In genomic region chr17:35286120-35286781, GRCh38 we compare ENCODE assay signal across 12 cellular contexts. TPM values are rescaled to one million over a fixed set of nuclear protein-coding genes. Genes with fewer than 3 reads are reported as not detected.
DNase-seq lines count a peak whose midpoint lies in the region; ATAC-seq and TF ChIP-seq lines count a peak whose summit lies in the region.
"Had no signal": no experiment of that assay in that cellular context is flagged by ENCODE, and none has a peak within 500 bp of the region (broad histone marks: within the 10 kb centered on the region; RNA-seq: fewer than 3 reads in every experiment).

No MANE protein-coding gene starts in this region.

- POLR2A ChIA-PET in WTC11 (lab: Charles Lee), result no interaction called here

- no peaks in the 10 kb centered on the region for H3K27me3 Mint-ChIP-seq in activated CD8-positive, alpha-beta memory T cell treated with anti-CD3 and anti-CD28 coated beads, Interleukin-2, amount 10 ng/mL, durations not matched to agents 7 days and 5 days
- peaks cover 33% of the 10 kb centered on the region for H3K27me3 Mint-ChIP-seq in WTC11 (ENCODE audit: low read depth)
- no peaks in the 10 kb centered on the region for H3K27me3 Mint-ChIP-seq in stimulated activated memory B cell treated with anti-CD40 and anti-IgM and Interleukin-4, amounts not matched to agents 10 μg/mL and 1 μg/mL and 100 μg/mL, for 72 hours

- no peak overlapping the region for H3K27ac Mint-ChIP-seq in activated CD8-positive, alpha-beta memory T cell treated with anti-CD3 and anti-CD28 coated beads, Interleukin-2, amount 10 ng/mL, durations not matched to agents 7 days and 5 days
- no peak overlapping the region for H3K27ac Mint-ChIP-seq in WTC11
- H3K27ac Mint-ChIP-seq in stimulated activated memory B cell treated with anti-CD40 and anti-IgM and Interleukin-4, amounts not matched to agents 10 μg/mL and 1 μg/mL and 100 μg/mL, for 72 hours, result no peak overlapping the region
- H3K27ac Mint-ChIP-seq: B cell, nephron had no signal

- no peak for TF ChIP-seq CTCF in WTC11 (IDR thresholded peaks at IDR 0.05)

- H3K4me1 Mint-ChIP-seq in activated CD8-positive, alpha-beta memory T cell treated with anti-CD3 and anti-CD28 coated beads, Interleukin-2, amount 10 ng/mL, durations not matched to agents 7 days and 5 days, result peaks cover 20% of the 10 kb centered on the region
- peaks cover 6% of the 10 kb centered on the region; the same call in 1 of the 2 replicates for H3K4me1 Mint-ChIP-seq in WTC11
- peaks cover 12% of the 10 kb centered on the region for H3K4me1 Mint-ChIP-seq in stimulated activated memory B cell treated with anti-CD40 and anti-IgM and Interleukin-4, amounts not matched to agents 10 μg/mL and 1 μg/mL and 100 μg/mL, for 72 hours
- H3K4me1 Mint-ChIP-seq: nephron had no signal

- DNase-seq in activated CD8-positive, alpha-beta memory T cell treated with anti-CD3 and anti-CD28 coated beads, Interleukin-2, amount 10 ng/mL, durations not matched to agents 7 days and 5 days, result no peak
- no peak for DNase-seq in activated CD8-positive, alpha-beta memory T cell treated with anti-CD3 and anti-CD28 coated beads, Interleukin-2, amount 50 U/mL, for 4 hours
- DNase-seq in WTC11 (ENCODE audit: low spot score) (no peak), iris pigment epithelial cell (ENCODE audit: low read depth) (peak; percentile 42), T-helper 9 cell (no peak), hippocampal formation (lab: John Stamatoyannopoulos, UW) (no peak)
- DNase-seq: aorta, NCI-H1930 had no signal

- no peak overlapping the region for H3K4me3 Mint-ChIP-seq in activated CD8-positive, alpha-beta memory T cell treated with anti-CD3 and anti-CD28 coated beads, Interleukin-2, amount 10 ng/mL, durations not matched to agents 7 days and 5 days
- no peak overlapping the region for H3K4me3 Mint-ChIP-seq in WTC11
- H3K4me3 Mint-ChIP-seq in stimulated activated memory B cell treated with anti-CD40 and anti-IgM and Interleukin-4, amounts not matched to agents 10 μg/mL and 1 μg/mL and 100 μg/mL, for 72 hours, result no peak overlapping the region
- H3K4me3 Mint-ChIP-seq: B cell, nephron had no signal

- CTCF ChIA-PET in activated CD8-positive, alpha-beta memory T cell treated with anti-CD3 and anti-CD28 coated beads, Interleukin-2, amount 10 ng/mL, durations not matched to agents 7 days and 5 days (lab: Charles Lee), result no interaction called here
- CTCF ChIA-PET in WTC11 (lab: Charles Lee), result interaction anchor here (1.5 to 3.0 kb wide), 2 partner anchors 27 to 248 kb away, joined by 3 to 10 read pairs; no protein-coding TSS in a partner anchor

- H3K9me3 Mint-ChIP-seq in activated CD8-positive, alpha-beta memory T cell treated with anti-CD3 and anti-CD28 coated beads, Interleukin-2, amount 10 ng/mL, durations not matched to agents 7 days and 5 days (ENCODE audit: low read depth), result peaks cover 11% of the 10 kb centered on the region
- peaks cover 7% of the 10 kb centered on the region for H3K9me3 Mint-ChIP-seq in WTC11
- no peaks in the 10 kb centered on the region for H3K9me3 Mint-ChIP-seq in stimulated activated memory B cell treated with anti-CD40 and anti-IgM and Interleukin-4, amounts not matched to agents 10 μg/mL and 1 μg/mL and 100 μg/mL, for 72 hours

- H3K36me3 Mint-ChIP-seq in activated CD8-positive, alpha-beta memory T cell treated with anti-CD3 and anti-CD28 coated beads, Interleukin-2, amount 10 ng/mL, durations not matched to agents 7 days and 5 days, result peaks cover 18% of the 10 kb centered on the region
- H3K36me3 Mint-ChIP-seq in WTC11, result no peaks in the 10 kb centered on the region
- H3K36me3 Mint-ChIP-seq in stimulated activated memory B cell treated with anti-CD40 and anti-IgM and Interleukin-4, amounts not matched to agents 10 μg/mL and 1 μg/mL and 100 μg/mL, for 72 hours, result no peaks in the 10 kb centered on the region

- peak; percentile 73 for ATAC-seq in activated CD8-positive, alpha-beta memory T cell treated with anti-CD3 and anti-CD28 coated beads, Interleukin-2, amount 10 ng/mL, durations not matched to agents 7 days and 5 days
- ATAC-seq in HG02798 (IDR thresholded peaks at IDR 0.05; ENCODE audit: poor library complexity, unreplicated experiment) (peak; percentile 75), WTC11 (peak; percentile 77)
- ATAC-seq in stimulated activated memory B cell treated with anti-CD40 and anti-IgM and Interleukin-4, amounts not matched to agents 10 μg/mL and 1 μg/mL and 100 μg/mL, for 72 hours, result no peak

TF ChIP-seq in WTC11, 78 proteins besides CTCF, POLR2A, EP300 and RAD21:
- TF ChIP-seq ZNF416 (CRISPR knock-in tag; IDR thresholded peaks at IDR 0.05) (no peak), CREM (CRISPR knock-in tag; IDR thresholded peaks at IDR 0.05) (no peak)
- TF ChIP-seq, protein P1, sequence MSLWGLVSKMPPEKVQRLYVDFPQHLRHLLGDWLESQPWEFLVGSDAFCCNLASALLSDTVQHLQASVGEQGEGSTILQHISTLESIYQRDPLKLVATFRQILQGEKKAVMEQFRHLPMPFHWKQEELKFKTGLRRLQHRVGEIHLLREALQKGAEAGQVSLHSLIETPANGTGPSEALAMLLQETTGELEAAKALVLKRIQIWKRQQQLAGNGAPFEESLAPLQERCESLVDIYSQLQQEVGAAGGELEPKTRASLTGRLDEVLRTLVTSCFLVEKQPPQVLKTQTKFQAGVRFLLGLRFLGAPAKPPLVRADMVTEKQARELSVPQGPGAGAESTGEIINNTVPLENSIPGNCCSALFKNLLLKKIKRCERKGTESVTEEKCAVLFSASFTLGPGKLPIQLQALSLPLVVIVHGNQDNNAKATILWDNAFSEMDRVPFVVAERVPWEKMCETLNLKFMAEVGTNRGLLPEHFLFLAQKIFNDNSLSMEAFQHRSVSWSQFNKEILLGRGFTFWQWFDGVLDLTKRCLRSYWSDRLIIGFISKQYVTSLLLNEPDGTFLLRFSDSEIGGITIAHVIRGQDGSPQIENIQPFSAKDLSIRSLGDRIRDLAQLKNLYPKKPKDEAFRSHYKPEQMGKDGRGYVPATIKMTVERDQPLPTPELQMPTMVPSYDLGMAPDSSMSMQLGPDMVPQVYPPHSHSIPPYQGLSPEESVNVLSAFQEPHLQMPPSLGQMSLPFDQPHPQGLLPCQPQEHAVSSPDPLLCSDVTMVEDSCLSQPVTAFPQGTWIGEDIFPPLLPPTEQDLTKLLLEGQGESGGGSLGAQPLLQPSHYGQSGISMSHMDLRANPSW (CRISPR knock-in tag; conservative IDR thresholded peaks at IDR 0.05; ENCODE audit: low read depth), result no peak

RNA-seq across cellular contexts. Expression of gene SLFN5, which starts 43.4 kb away (rescaled TPM):
- 100 to 1,000 TPM; 158 to 193 TPM for total RNA-seq in activated CD8-positive, alpha-beta memory T cell treated with anti-CD3 and anti-CD28 coated beads, Interleukin-2, amount 10 ng/mL, durations not matched to agents 7 days and 5 days
- 4.8 to 7.6 TPM (median 6.0 TPM) in 3 replicates for total RNA-seq in WTC11 (2021)

Comparison
In these comparisons a context has a peak if more than half of its experiments do, and no peak if none do; other contexts are left out.
1. RNA of gene SLFN5, which starts 43.4 kb away (total RNA-seq): 158 to 193 TPM in activated CD8-positive, alpha-beta memory T cell treated with anti-CD3 and anti-CD28 coated beads, Interleukin-2, amount 10 ng/mL, durations not matched to agents 7 days and 5 days; 4.8 to 7.6 TPM in WTC11; every median in the first group is over 10 times any median in the second.